In the genomic region with DNA sequence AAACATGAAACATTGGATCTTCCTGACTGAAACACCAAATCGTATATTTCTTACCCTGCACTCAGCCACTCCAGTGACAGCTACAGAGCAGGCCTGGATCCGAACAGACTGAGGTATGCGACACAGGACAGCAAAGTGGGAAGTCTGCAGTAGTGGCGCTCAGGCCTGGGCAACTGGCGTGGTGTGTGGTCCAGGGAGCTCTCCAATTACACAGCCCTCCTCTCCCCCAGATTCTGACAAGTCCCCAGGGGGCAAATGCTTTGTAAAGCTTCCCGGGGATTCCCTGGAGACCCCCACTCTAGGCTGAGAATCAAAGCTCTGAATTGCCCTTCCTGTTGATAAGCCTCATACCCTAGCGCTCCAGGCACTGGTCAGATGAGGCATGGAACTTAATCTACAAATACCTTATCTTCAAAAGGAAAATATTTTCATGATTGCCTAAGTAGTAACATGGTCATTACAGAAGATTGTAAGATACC, we compare ENCODE assay signal across 1 cellular context.
TF ChIP-seq lines count a peak whose summit lies in the region.

No MANE protein-coding gene starts in this region.

TF ChIP-seq in H1, 55 proteins besides CTCF, POLR2A, EP300 and RAD21 (continued from another document):
- TF ChIP-seq RFX5 (IDR thresholded peaks at IDR 0.05; ENCODE audit: borderline replicate concordance, low read depth, low read length) (no peak), PHF8 (conservative IDR thresholded peaks at IDR 0.05; ENCODE audit: low read depth, low read length) (no peak), TBP (IDR thresholded peaks at IDR 0.05; ENCODE audit: low read depth, low read length) (peak; percentile 31; the same call in 1 of the 2 replicates), YY1 (IDR thresholded peaks at IDR 0.05; ENCODE audit: low read depth, low read length) (no peak), JUND (IDR thresholded peaks at IDR 0.05; ENCODE audit: low read length) (no peak), POLR2AphosphoS5 (IDR thresholded peaks at IDR 0.05; ENCODE audit: low read depth, low read length) (no peak), EGR1 (IDR thresholded peaks at IDR 0.05; ENCODE audit: borderline replicate concordance, low read depth, low read length) (no peak)
- TF ChIP-seq, protein P1, sequence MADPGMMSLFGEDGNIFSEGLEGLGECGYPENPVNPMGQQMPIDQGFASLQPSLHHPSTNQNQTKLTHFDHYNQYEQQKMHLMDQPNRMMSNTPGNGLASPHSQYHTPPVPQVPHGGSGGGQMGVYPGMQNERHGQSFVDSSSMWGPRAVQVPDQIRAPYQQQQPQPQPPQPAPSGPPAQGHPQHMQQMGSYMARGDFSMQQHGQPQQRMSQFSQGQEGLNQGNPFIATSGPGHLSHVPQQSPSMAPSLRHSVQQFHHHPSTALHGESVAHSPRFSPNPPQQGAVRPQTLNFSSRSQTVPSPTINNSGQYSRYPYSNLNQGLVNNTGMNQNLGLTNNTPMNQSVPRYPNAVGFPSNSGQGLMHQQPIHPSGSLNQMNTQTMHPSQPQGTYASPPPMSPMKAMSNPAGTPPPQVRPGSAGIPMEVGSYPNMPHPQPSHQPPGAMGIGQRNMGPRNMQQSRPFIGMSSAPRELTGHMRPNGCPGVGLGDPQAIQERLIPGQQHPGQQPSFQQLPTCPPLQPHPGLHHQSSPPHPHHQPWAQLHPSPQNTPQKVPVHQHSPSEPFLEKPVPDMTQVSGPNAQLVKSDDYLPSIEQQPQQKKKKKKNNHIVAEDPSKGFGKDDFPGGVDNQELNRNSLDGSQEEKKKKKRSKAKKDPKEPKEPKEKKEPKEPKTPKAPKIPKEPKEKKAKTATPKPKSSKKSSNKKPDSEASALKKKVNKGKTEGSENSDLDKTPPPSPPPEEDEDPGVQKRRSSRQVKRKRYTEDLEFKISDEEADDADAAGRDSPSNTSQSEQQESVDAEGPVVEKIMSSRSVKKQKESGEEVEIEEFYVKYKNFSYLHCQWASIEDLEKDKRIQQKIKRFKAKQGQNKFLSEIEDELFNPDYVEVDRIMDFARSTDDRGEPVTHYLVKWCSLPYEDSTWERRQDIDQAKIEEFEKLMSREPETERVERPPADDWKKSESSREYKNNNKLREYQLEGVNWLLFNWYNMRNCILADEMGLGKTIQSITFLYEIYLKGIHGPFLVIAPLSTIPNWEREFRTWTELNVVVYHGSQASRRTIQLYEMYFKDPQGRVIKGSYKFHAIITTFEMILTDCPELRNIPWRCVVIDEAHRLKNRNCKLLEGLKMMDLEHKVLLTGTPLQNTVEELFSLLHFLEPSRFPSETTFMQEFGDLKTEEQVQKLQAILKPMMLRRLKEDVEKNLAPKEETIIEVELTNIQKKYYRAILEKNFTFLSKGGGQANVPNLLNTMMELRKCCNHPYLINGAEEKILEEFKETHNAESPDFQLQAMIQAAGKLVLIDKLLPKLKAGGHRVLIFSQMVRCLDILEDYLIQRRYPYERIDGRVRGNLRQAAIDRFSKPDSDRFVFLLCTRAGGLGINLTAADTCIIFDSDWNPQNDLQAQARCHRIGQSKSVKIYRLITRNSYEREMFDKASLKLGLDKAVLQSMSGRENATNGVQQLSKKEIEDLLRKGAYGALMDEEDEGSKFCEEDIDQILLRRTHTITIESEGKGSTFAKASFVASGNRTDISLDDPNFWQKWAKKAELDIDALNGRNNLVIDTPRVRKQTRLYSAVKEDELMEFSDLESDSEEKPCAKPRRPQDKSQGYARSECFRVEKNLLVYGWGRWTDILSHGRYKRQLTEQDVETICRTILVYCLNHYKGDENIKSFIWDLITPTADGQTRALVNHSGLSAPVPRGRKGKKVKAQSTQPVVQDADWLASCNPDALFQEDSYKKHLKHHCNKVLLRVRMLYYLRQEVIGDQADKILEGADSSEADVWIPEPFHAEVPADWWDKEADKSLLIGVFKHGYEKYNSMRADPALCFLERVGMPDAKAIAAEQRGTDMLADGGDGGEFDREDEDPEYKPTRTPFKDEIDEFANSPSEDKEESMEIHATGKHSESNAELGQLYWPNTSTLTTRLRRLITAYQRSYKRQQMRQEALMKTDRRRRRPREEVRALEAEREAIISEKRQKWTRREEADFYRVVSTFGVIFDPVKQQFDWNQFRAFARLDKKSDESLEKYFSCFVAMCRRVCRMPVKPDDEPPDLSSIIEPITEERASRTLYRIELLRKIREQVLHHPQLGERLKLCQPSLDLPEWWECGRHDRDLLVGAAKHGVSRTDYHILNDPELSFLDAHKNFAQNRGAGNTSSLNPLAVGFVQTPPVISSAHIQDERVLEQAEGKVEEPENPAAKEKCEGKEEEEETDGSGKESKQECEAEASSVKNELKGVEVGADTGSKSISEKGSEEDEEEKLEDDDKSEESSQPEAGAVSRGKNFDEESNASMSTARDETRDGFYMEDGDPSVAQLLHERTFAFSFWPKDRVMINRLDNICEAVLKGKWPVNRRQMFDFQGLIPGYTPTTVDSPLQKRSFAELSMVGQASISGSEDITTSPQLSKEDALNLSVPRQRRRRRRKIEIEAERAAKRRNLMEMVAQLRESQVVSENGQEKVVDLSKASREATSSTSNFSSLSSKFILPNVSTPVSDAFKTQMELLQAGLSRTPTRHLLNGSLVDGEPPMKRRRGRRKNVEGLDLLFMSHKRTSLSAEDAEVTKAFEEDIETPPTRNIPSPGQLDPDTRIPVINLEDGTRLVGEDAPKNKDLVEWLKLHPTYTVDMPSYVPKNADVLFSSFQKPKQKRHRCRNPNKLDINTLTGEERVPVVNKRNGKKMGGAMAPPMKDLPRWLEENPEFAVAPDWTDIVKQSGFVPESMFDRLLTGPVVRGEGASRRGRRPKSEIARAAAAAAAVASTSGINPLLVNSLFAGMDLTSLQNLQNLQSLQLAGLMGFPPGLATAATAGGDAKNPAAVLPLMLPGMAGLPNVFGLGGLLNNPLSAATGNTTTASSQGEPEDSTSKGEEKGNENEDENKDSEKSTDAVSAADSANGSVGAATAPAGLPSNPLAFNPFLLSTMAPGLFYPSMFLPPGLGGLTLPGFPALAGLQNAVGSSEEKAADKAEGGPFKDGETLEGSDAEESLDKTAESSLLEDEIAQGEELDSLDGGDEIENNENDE (IDR thresholded peaks at IDR 0.05; ENCODE audit: insufficient replicate concordance, low read length) = no peak
